ENCODE assay signal across 32 cellular contexts in the genomic region with DNA sequence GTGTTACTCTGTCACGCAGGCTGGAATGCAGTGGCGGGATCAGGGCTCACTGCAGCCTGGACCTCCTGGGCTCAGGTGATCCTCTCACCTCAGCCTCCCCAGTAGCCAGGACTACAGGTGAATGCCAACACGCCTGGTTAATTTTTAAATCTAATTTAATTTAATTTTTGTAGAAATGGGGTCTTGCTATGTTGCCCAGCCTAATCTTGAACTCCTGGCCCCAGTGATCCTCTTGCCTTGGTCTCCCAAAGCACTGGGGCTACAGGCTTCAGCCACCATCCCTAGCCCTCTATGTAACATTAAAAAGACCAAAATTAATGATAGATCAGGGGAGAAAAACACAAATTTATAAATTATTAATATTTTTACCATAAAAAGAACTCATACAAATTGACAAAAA.
"Had no signal": no experiment of that assay in that cellular context is flagged by ENCODE, and none has a peak within 500 bp of the region (broad histone marks: within the 10 kb centered on the region; RNA-seq: fewer than 3 reads in every experiment).

No MANE protein-coding gene starts in this region.

- H3K27me3 ChIP-seq: ascending aorta, cardiac muscle cell had no signal

- H3K9me3 ChIP-seq: ascending aorta had no signal

- H3K27ac ChIP-seq: ascending aorta, cardiac muscle cell had no signal

- H3K36me3 ChIP-seq: ascending aorta, cardiac muscle cell had no signal

- ATAC-seq: activated CD8-positive, alpha-beta T cell treated with anti-CD3 and anti-CD28 coated beads for 36 hours; activated naive CD4-positive, alpha-beta T cell treated with anti-CD3 and anti-CD28 coated beads, Interleukin-2, amount 50 U/mL, for 72 hours; activated T-cell treated with anti-CD3 and anti-CD28 coated beads, Interleukin-2, amount 50 U/mL, for 4 hours; activated T-cell treated with anti-CD3 and anti-CD28 coated beads, Interleukin-2, amount 50 U/mL, for 72 hours; activated T-helper 17 cell treated with anti-CD3 and anti-CD28 coated beads, Interleukin-2, amount 50 U/mL, for 72 hours had no signal

- DNase-seq: activated B cell treated with CpG ODN at 0.5 μM for 24 hours; activated CD4-positive, alpha-beta memory T cell treated with anti-CD3 and anti-CD28 coated beads for 36 hours; activated CD4-positive, alpha-beta T cell treated with anti-CD3 and anti-CD28 coated beads for 4 hours; activated CD4-positive, alpha-beta T cell treated with anti-CD3 and anti-CD28 coated beads, Interleukin-2, amount 10 ng/mL, durations not matched to agents 24 days and 14 days; activated CD4-positive, alpha-beta T cell treated with anti-CD3 and anti-CD28 coated beads, Interleukin-2, amount 50 U/mL, for 1 hour; activated CD4-positive, alpha-beta T cell treated with anti-CD3 and anti-CD28 coated beads, Interleukin-2, amount 50 U/mL, for 4 hours; activated CD4-positive, CD25-positive, alpha-beta regulatory T cell treated with anti-CD3 and anti-CD28 coated beads, Interleukin-2, amount 50 U/mL, for 72 hours; activated CD8-positive, alpha-beta memory T cell treated with anti-CD3 and anti-CD28 coated beads, Interleukin-2, amount 50 U/mL, for 4 hours; activated CD8-positive, alpha-beta T cell treated with anti-CD3 and anti-CD28 coated beads for 36 hours; activated effector memory CD4-positive, alpha-beta T cell treated with anti-CD3 and anti-CD28 coated beads, Interleukin-2, amount 50 U/mL, for 16 hours; activated gamma-delta T cell treated with Interleukin-2 at 50 U/mL for 16 hours; activated naive CD4-positive, alpha-beta T cell; activated naive CD4-positive, alpha-beta T cell treated with anti-CD3 and anti-CD28 coated beads for 36 hours; activated naive CD4-positive, alpha-beta T cell treated with anti-CD3 and anti-CD28 coated beads, Interleukin-2, amount 50 U/mL, for 16 hours; activated naive CD8-positive, alpha-beta T cell treated with anti-CD3 and anti-CD28 coated beads for 36 hours; activated T-cell treated with anti-CD3 and anti-CD28 coated beads for 4 hours; activated T-cell treated with anti-CD3 and anti-CD28 coated beads, Interleukin-2, amount 50 U/mL, for 1 hour; activated T-cell treated with anti-CD3 and anti-CD28 coated beads, Interleukin-2, amount 50 U/mL, for 4 hours; activated T-cell treated with anti-CD3 and anti-CD28 coated beads, Interleukin-2, amount 50 U/mL, for 72 hours; amygdala; anterior cingulate cortex; caudate nucleus; cerebellar nuclear complex; T-helper 1 cell; T-helper 2 cell; T-helper 9 cell had no signal

- FAIRE-seq: bronchial epithelial cell, TTC549 had no signal

- H3K4me1 ChIP-seq: ascending aorta had no signal

- H3K4me3 ChIP-seq: ascending aorta, cardiac muscle cell had no signal
